Comparison of ENCODE assay signal across 21 cellular contexts in genomic region chr14:62185078-62185477, GRCh38.
"Had no signal": no experiment of that assay in that cellular context is flagged by ENCODE, and none has a peak within 500 bp of the region (broad histone marks: within the 10 kb centered on the region; RNA-seq: fewer than 3 reads in every experiment).

No MANE protein-coding gene starts in this region.

- H3K4me1 Mint-ChIP-seq: activated B cell treated with CpG ODN at 0.5 μM for 24 hours; activated CD4-positive, alpha-beta T cell treated with anti-CD3 and anti-CD28 coated beads for 36 hours; activated naive CD8-positive, alpha-beta T cell treated with anti-CD3 and anti-CD28 coated beads, Interleukin-2, amount 10 ng/mL, durations not matched to agents 7 days and 5 days; memory B cell; stimulated activated memory B cell treated with anti-CD40 and anti-IgM and Interleukin-4, amounts not matched to agents 10 μg/mL and 1 μg/mL and 100 μg/mL, for 72 hours; T-helper 17 cell had no signal

- H3K9me3 Mint-ChIP-seq: activated B cell treated with CpG ODN at 0.5 μM for 24 hours; activated naive CD8-positive, alpha-beta T cell treated with anti-CD3 and anti-CD28 coated beads, Interleukin-2, amount 10 ng/mL, durations not matched to agents 7 days and 5 days; dendritic cell treated with granulocyte-macrophage colony-stimulating factor and Interleukin-4, amounts not matched to agents 40 ng/mL and 50 ng/mL, for 4 days; memory B cell; nephron progenitor cell; stimulated activated memory B cell treated with anti-CD40 and anti-IgM and Interleukin-4, amounts not matched to agents 10 μg/mL and 1 μg/mL and 100 μg/mL, for 72 hours had no signal

- H3K27me3 Mint-ChIP-seq: dendritic cell treated with granulocyte-macrophage colony-stimulating factor and Interleukin-4, amounts not matched to agents 40 ng/mL and 50 ng/mL, for 4 days had no signal

- H3K36me3 ChIP-seq: heart right ventricle, pancreas, stomach, transverse colon had no signal

- H3K4me3 ChIP-seq: heart right ventricle, pancreas, stomach, transverse colon had no signal

- H3K9me3 ChIP-seq: heart right ventricle, pancreas, stomach, transverse colon had no signal

- H3K27ac ChIP-seq: heart right ventricle, pancreas, stomach, transverse colon had no signal

- H3K4me1 ChIP-seq: heart right ventricle, pancreas, stomach, transverse colon had no signal

- ATAC-seq: activated CD4-positive, alpha-beta T cell treated with anti-CD3 and anti-CD28 coated beads for 36 hours; esophagus mucosa; heart right ventricle; left colon; pancreas; sciatic nerve; stimulated activated memory B cell treated with anti-CD40 and anti-IgM and Interleukin-4, amounts not matched to agents 10 μg/mL and 1 μg/mL and 100 μg/mL, for 72 hours; T-helper 17 cell had no signal

- H3K4me3 Mint-ChIP-seq: activated B cell treated with CpG ODN at 0.5 μM for 24 hours; activated CD4-positive, alpha-beta T cell treated with anti-CD3 and anti-CD28 coated beads for 36 hours; activated naive CD8-positive, alpha-beta T cell treated with anti-CD3 and anti-CD28 coated beads, Interleukin-2, amount 10 ng/mL, durations not matched to agents 7 days and 5 days; dendritic cell treated with granulocyte-macrophage colony-stimulating factor and Interleukin-4, amounts not matched to agents 40 ng/mL and 50 ng/mL, for 4 days; memory B cell; nephron progenitor cell; stimulated activated memory B cell treated with anti-CD40 and anti-IgM and Interleukin-4, amounts not matched to agents 10 μg/mL and 1 μg/mL and 100 μg/mL, for 72 hours; T-helper 17 cell had no signal

- H3K36me3 Mint-ChIP-seq: activated naive CD8-positive, alpha-beta T cell treated with anti-CD3 and anti-CD28 coated beads, Interleukin-2, amount 10 ng/mL, durations not matched to agents 7 days and 5 days; memory B cell; stimulated activated memory B cell treated with anti-CD40 and anti-IgM and Interleukin-4, amounts not matched to agents 10 μg/mL and 1 μg/mL and 100 μg/mL, for 72 hours had no signal

- H3K27me3 ChIP-seq: pancreas, transverse colon had no signal

- H3K27ac Mint-ChIP-seq: activated B cell treated with CpG ODN at 0.5 μM for 24 hours; activated CD4-positive, alpha-beta T cell treated with anti-CD3 and anti-CD28 coated beads for 36 hours; activated naive CD8-positive, alpha-beta T cell treated with anti-CD3 and anti-CD28 coated beads, Interleukin-2, amount 10 ng/mL, durations not matched to agents 7 days and 5 days; dendritic cell treated with granulocyte-macrophage colony-stimulating factor and Interleukin-4, amounts not matched to agents 40 ng/mL and 50 ng/mL, for 4 days; memory B cell; nephron progenitor cell; stimulated activated memory B cell treated with anti-CD40 and anti-IgM and Interleukin-4, amounts not matched to agents 10 μg/mL and 1 μg/mL and 100 μg/mL, for 72 hours; T-helper 17 cell had no signal

- DNase-seq: activated B cell treated with CpG ODN at 0.5 μM for 24 hours; activated CD4-positive, alpha-beta T cell treated with anti-CD3 and anti-CD28 coated beads for 36 hours; activated CD4-positive, alpha-beta T cell treated with anti-CD3 and anti-CD28 coated beads, Interleukin-2, amount 50 U/mL, for 4 hours; activated naive CD4-positive, alpha-beta T cell treated with Interleukin-2 at 50 U/mL for 16 hours; activated naive CD8-positive, alpha-beta T cell treated with anti-CD3 and anti-CD28 coated beads, Interleukin-2, amount 10 ng/mL, durations not matched to agents 7 days and 5 days; activated T-cell treated with anti-CD3 and anti-CD28 coated beads, Interleukin-2, amount 50 U/mL, for 48 hours; effector CD8-positive, alpha-beta T cell; heart right ventricle; left colon; nephron progenitor cell; pancreas; small intestine; stimulated activated CD4-positive, alpha-beta T cell treated with anti-CD3 and anti-CD28 coated beads, Interleukin-2, amount 100 ng/mL, for 24 hours; stomach; T-helper 17 cell; transverse colon had no signal
